Comparison of ENCODE assay signal across 1 cellular context in the genomic region with DNA sequence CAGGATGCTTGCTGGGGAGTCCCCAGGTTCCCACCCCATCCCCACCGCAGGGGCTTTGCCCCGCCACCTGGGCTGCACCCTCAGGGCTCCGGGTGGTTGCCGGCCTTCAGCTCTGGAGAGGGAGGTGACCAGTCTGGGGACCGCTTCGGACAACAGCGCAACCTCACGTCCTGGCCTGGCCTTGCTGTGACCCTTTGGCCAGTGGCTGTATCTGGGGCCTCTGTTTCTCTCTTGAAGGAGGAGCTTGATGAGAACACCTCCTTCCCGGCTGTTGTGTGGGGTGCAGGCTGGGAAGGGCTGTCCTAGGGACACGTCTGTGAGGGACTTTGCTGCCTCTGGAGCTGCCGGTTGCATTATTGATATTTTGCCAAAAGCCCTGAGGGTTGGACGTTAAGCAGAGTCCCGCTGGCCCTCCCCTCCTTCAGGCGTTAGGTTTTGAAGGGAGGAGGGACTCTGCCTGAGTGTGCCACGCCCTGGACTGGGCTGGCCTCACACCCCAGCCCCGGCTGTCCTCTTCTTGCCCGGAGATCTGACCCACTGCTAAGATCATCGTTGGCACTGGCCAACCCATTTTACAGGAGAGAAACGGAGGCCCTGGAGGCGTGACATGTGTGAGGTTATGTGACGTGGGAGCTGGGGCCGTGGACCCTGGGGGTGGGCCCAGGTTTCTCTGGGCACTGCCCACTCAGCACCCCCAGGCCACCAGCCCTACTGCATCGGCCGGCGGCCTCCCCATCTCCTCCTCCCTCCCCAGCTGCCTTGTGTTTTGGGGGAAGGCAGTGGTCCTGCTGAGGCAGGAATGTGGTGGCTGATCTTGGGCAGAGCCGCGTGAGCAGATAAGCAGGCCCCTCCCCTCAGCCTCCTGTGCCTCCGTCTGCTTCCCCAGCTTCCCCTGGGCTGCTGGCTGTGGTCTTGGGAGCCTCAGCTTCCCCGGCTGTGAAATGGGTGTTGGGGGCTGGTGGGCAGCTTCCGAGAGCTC.
TF ChIP-seq lines count a peak whose summit lies in the region.

No MANE protein-coding gene starts in this region.

TF ChIP-seq in IMR-90, 13 proteins besides CTCF, POLR2A, EP300 and RAD21 (continued from another document):
- TF ChIP-seq FOS (IDR thresholded peaks at IDR 0.05; ENCODE audit: low read depth, low read length) (no peak), MAZ (IDR thresholded peaks at IDR 0.05; ENCODE audit: borderline replicate concordance, low read depth, low read length) (no peak), RFX5 (IDR thresholded peaks at IDR 0.05; ENCODE audit: low read depth, low read length) (no peak), CHD1 (IDR thresholded peaks at IDR 0.05; ENCODE audit: low read depth, low read length) (no peak)
